9 cellular contexts compared by ENCODE assay signal in the genomic region with DNA sequence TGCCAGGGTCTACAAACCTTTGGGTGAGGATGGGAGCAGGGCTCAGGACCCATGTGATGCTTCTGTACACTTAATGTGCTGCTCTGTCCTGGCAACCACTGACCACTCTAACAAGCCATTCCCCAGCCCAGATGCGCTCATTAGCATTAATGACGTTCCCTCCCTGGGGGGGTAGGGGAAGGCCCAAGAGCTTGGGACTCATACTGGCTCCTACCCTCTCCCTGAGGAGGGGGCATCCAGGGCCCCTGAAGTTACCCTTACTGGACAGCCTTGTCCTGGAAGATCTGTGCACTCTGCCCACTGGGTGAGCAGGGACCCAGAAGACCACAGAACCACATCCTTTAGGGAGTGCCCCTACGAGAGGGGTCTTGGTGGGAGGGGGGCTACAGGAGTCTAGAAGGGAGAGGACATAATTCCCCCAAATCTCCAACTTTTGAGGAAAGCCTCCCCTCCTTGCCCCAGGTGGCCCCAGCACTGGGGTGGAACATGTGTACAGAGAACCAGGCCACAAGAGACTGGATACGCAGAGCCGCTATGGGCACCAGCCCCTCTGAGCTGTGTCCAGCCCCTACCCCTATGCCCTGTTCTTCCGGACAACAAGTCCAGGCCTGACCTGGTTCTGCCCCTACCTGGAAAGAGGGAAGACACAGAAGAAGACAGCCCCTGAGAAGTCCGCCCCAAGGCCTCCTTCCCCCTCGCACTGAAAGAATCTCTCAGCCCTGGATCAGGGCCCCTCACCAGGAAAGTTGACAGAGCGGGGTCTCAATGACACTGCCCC. TPM values are rescaled to one million over a fixed set of nuclear protein-coding genes. Genes with fewer than 3 reads are reported as not detected.
DNase-seq lines count a peak whose midpoint lies in the region; ATAC-seq, FAIRE-seq and TF ChIP-seq lines count a peak whose summit lies in the region.
"Had no signal": no experiment of that assay in that cellular context is flagged by ENCODE, and none has a peak within 500 bp of the region (broad histone marks: within the 10 kb centered on the region; RNA-seq: fewer than 3 reads in every experiment).

No MANE protein-coding gene starts in this region.

- no peaks in the 10 kb centered on the region for H3K27me3 ChIP-seq in tibial nerve

- peaks cover 0 to 72% (median 30%) of the 10 kb centered on the region in 4 donors for H3K4me1 ChIP-seq in tibial nerve

- no peak for DNase-seq in activated CD8-positive, alpha-beta memory T cell treated with anti-CD3 and anti-CD28 coated beads, Interleukin-2, amount 10 ng/mL, durations not matched to agents 7 days and 5 days
- no peak for DNase-seq in activated CD8-positive, alpha-beta memory T cell treated with anti-CD3 and anti-CD28 coated beads for 24 hours
- DNase-seq in MCF 10A (ENCODE audit: unreplicated experiment) = no peak
- DNase-seq in memory B cell (ENCODE audit: low spot score in 2 of 2) = no peak
- no peak for DNase-seq in tibial nerve (ENCODE audit: low spot score in 2 of 2)
- DNase-seq in stimulated activated CD4-positive, alpha-beta T cell treated with anti-CD3 and anti-CD28 coated beads, Interleukin-2, amount 100 ng/mL, for 48 hours = no peak
- no peak for DNase-seq in activated gamma-delta T cell (lab: John Stamatoyannopoulos, UW)
- no peak for DNase-seq in urothelium cell line (ENCODE audit: low spot score)

- peak overlapping the region; percentile 84 to 97 (median 93) for H3K27ac ChIP-seq in tibial nerve

- 79 to 82% methylated on average over 6 to 8 of the region's 9 CpGs for WGBS in tibial nerve, 2 donors

- peak overlapping the region; percentile 42 for H3K4me3 Mint-ChIP-seq in activated CD8-positive, alpha-beta memory T cell treated with anti-CD3 and anti-CD28 coated beads, Interleukin-2, amount 10 ng/mL, durations not matched to agents 7 days and 5 days
- peak overlapping the region; percentile 73 for H3K4me3 Mint-ChIP-seq in MCF 10A (ENCODE audit: unreplicated experiment)
- H3K4me3 Mint-ChIP-seq in memory B cell = peak overlapping the region; percentile 61
- H3K4me3 Mint-ChIP-seq: dendritic cell treated with granulocyte-macrophage colony-stimulating factor and Interleukin-4, amounts not matched to agents 40 ng/mL and 50 ng/mL, for 4 days had no signal

- no peak overlapping the region for H3K27ac Mint-ChIP-seq in activated CD8-positive, alpha-beta memory T cell treated with anti-CD3 and anti-CD28 coated beads, Interleukin-2, amount 10 ng/mL, durations not matched to agents 7 days and 5 days
- H3K27ac Mint-ChIP-seq in MCF 10A (ENCODE audit: low read depth, unreplicated experiment) (no peak overlapping the region), memory B cell (no peak overlapping the region)
- H3K27ac Mint-ChIP-seq: dendritic cell treated with granulocyte-macrophage colony-stimulating factor and Interleukin-4, amounts not matched to agents 40 ng/mL and 50 ng/mL, for 4 days had no signal

- no peaks in the 10 kb centered on the region for H3K36me3 Mint-ChIP-seq in activated CD8-positive, alpha-beta memory T cell treated with anti-CD3 and anti-CD28 coated beads, Interleukin-2, amount 10 ng/mL, durations not matched to agents 7 days and 5 days
- H3K36me3 Mint-ChIP-seq in MCF 10A (ENCODE audit: insufficient read depth, unreplicated experiment) (no peaks in the 10 kb centered on the region), memory B cell (no peaks in the 10 kb centered on the region)

- BruUV-seq in MCF 10A (replicated peaks; lab: Mats Ljungman, UMichigan) = TSS peak; percentile 32

- TF ChIP-seq CTCF in MCF 10A (IDR thresholded peaks at IDR 0.05; ENCODE audit: unreplicated experiment) (no peak), tibial nerve (IDR thresholded peaks at IDR 0.05) (no peak)

- POLR2A ChIA-PET in MCF 10A (lab: Yijun Ruan, JAX) = interaction anchor here (0.5 to 4.7 kb wide), 10 partner anchors 9 to 534 kb away, joined by 3 to 45 read pairs (median 4); a partner anchor contains a TSS

- H3K9me3 ChIP-seq in tibial nerve = no peaks in the 10 kb centered on the region

- intact Hi-C loops in MCF 10A (cut with micrococcal nuclease) = no loop called here

- peak overlapping the region; percentile 65 to 86 (median 79) for H3K4me3 ChIP-seq in tibial nerve

- H3K4me1 Mint-ChIP-seq in activated CD8-positive, alpha-beta memory T cell treated with anti-CD3 and anti-CD28 coated beads, Interleukin-2, amount 10 ng/mL, durations not matched to agents 7 days and 5 days = peaks cover 9% of the 10 kb centered on the region
- H3K4me1 Mint-ChIP-seq in MCF 10A (ENCODE audit: insufficient read depth, unreplicated experiment) (peaks cover 26% of the 10 kb centered on the region), memory B cell (peaks cover 14% of the 10 kb centered on the region)

- ATAC-seq in activated CD8-positive, alpha-beta memory T cell treated with anti-CD3 and anti-CD28 coated beads, Interleukin-2, amount 10 ng/mL, durations not matched to agents 7 days and 5 days = no peak
- ATAC-seq in memory B cell (ENCODE audit: low read depth) = no peak

- H3K9me3 Mint-ChIP-seq in activated CD8-positive, alpha-beta memory T cell treated with anti-CD3 and anti-CD28 coated beads, Interleukin-2, amount 10 ng/mL, durations not matched to agents 7 days and 5 days (ENCODE audit: low read depth) = no peaks in the 10 kb centered on the region
- H3K9me3 Mint-ChIP-seq in MCF 10A (ENCODE audit: unreplicated experiment) (no peaks in the 10 kb centered on the region), memory B cell (no peaks in the 10 kb centered on the region)
- H3K9me3 Mint-ChIP-seq: dendritic cell treated with granulocyte-macrophage colony-stimulating factor and Interleukin-4, amounts not matched to agents 40 ng/mL and 50 ng/mL, for 4 days had no signal

- no peak for TF ChIP-seq POLR2A in tibial nerve (IDR thresholded peaks at IDR 0.05)

- CTCF ChIA-PET in activated CD8-positive, alpha-beta memory T cell treated with anti-CD3 and anti-CD28 coated beads, Interleukin-2, amount 10 ng/mL, durations not matched to agents 7 days and 5 days (lab: Charles Lee) = interaction anchor here (0.6 kb wide), 1 partner anchor 49 kb away, joined by 3 read pairs; no protein-coding TSS in a partner anchor
- CTCF ChIA-PET in MCF 10A (lab: Yijun Ruan, JAX) = interaction anchor here (0.7 kb wide), 1 partner anchor 909 kb away, joined by 3 read pairs; no protein-coding TSS in a partner anchor

- TF ChIP-seq EP300 in tibial nerve (IDR thresholded peaks at IDR 0.05) = no peak

- peaks cover 33% of the 10 kb centered on the region for H3K27me3 Mint-ChIP-seq in activated CD8-positive, alpha-beta memory T cell treated with anti-CD3 and anti-CD28 coated beads, Interleukin-2, amount 10 ng/mL, durations not matched to agents 7 days and 5 days
- H3K27me3 Mint-ChIP-seq in MCF 10A (ENCODE audit: insufficient read depth, unreplicated experiment) = no peaks in the 10 kb centered on the region
- peaks cover 32% of the 10 kb centered on the region for H3K27me3 Mint-ChIP-seq in memory B cell

- FAIRE-seq in urothelium cell line (lab: Jason Lieb, UNC) = no peak

- no peaks in the 10 kb centered on the region for H3K36me3 ChIP-seq in tibial nerve

RNA-seq across cellular contexts. Expression of a gene that starts 1.4 kb away (rescaled TPM):
- total RNA-seq in activated CD8-positive, alpha-beta memory T cell treated with anti-CD3 and anti-CD28 coated beads, Interleukin-2, amount 10 ng/mL, durations not matched to agents 7 days and 5 days = under 1 TPM in 1 of 2 experiments, not detected in 1; 0.16 TPM
- 11.1 and 13.3 TPM in 2 replicates for total RNA-seq in MCF 10A (2022)
- 10 to 100 TPM in 3 of 4 donors, 1 to 10 TPM in 1; 9.8 to 20.1 (median 13.6) TPM for total RNA-seq in tibial nerve

RNA-seq across cellular contexts. Expression of a gene that starts 17.2 kb away (rescaled TPM):
- total RNA-seq in activated CD8-positive, alpha-beta memory T cell treated with anti-CD3 and anti-CD28 coated beads, Interleukin-2, amount 10 ng/mL, durations not matched to agents 7 days and 5 days = not detected
- not detected in 2 replicates for total RNA-seq in MCF 10A (2022)
- total RNA-seq in tibial nerve = under 1 TPM in 1 of 4 donors, not detected in 3; 0.60 TPM

RNA-seq across cellular contexts. Expression of a gene that starts 27.2 kb away (rescaled TPM):
- total RNA-seq in activated CD8-positive, alpha-beta memory T cell treated with anti-CD3 and anti-CD28 coated beads, Interleukin-2, amount 10 ng/mL, durations not matched to agents 7 days and 5 days = 1,000 to 10,000 TPM; 1,163 to 1,382 TPM
- total RNA-seq in MCF 10A (2022) (2,403 and 2,457 TPM in 2 replicates), tibial nerve (1,000 to 10,000 TPM in 3 of 4 donors, 100 to 1,000 TPM in 1; 952 to 1,436 (median 1,121) TPM)

RNA-seq across cellular contexts. Expression of a gene that starts 43.3 kb away (rescaled TPM):
- 10 to 100 TPM; 15.4 to 16.0 TPM for total RNA-seq in activated CD8-positive, alpha-beta memory T cell treated with anti-CD3 and anti-CD28 coated beads, Interleukin-2, amount 10 ng/mL, durations not matched to agents 7 days and 5 days
- 12.3 and 13.3 TPM in 2 replicates for total RNA-seq in MCF 10A (2022)
- 1 to 10 TPM; 8.1 to 9.6 (median 8.4) TPM for total RNA-seq in tibial nerve

Comparison
In these comparisons a context has a peak if more than half of its experiments do, and no peak if none do; other contexts are left out.
1. RNA of a gene that starts 1.4 kb away (total RNA-seq): 9.8 to 20.1 TPM in tibial nerve and 11.1 to 13.3 TPM in MCF 10A; 0.16 TPM in activated CD8-positive, alpha-beta memory T cell treated with anti-CD3 and anti-CD28 coated beads, Interleukin-2, amount 10 ng/mL, durations not matched to agents 7 days and 5 days; every median in the first group is over 4 times any median in the second.
2. Peak in every context shown above with its lines, with median percentiles within 50 percentile points of each other: H3K4me3 Mint-ChIP-seq.